ENCODE assay signal across 9 cellular contexts in the genomic region with DNA sequence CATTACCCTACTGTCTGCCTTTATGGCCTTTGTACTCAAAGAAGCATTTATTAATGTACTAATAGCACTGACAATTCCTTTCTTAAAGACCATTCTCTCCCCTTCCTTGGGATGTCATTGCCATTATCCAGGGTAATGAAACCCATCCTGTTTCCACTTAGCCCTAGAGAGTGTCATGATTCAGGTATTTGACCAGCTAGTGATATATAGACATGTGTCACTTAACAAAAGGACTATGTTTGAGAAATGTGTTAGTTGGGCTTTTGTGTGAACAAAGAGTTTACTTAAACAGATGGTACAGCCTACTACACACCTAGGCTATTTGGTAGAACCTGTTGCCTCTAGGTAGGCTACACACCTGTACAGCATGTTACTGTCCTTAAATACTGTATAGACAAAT. TPM values are rescaled to one million over a fixed set of nuclear protein-coding genes. Genes with fewer than 3 reads are reported as not detected.
A peak's percentile ranks its signal among the peaks of the same experiment; 100 is the strongest.
DNase-seq lines count a peak whose midpoint lies in the region; ATAC-seq and TF ChIP-seq lines count a peak whose summit lies in the region.
"Had no signal": no experiment of that assay in that cellular context is flagged by ENCODE, and none has a peak within 500 bp of the region (broad histone marks: within the 10 kb centered on the region; RNA-seq: fewer than 3 reads in every experiment).

No MANE protein-coding gene starts in this region.

- peaks cover 69% of the 10 kb centered on the region for H3K4me1 ChIP-seq in left ventricle myocardium inferior
- no peaks in the 10 kb centered on the region for H3K4me1 ChIP-seq in foreskin keratinocyte
- peaks cover 10% of the 10 kb centered on the region for H3K4me1 ChIP-seq in HAP-1

- intact Hi-C loops in left ventricle myocardium inferior (cut with micrococcal nuclease), result loop anchor here (10.0 kb wide), 1 partner anchor 299 kb away; no protein-coding TSS in a partner anchor
- intact Hi-C loops in left cardiac atrium (cut with DNase I), result loop anchor here (10.0 kb wide), 2 partner anchors 159 to 299 kb away; partner anchors contain the start of gene BNIP1 (in 2 of the 2)

- in situ Hi-C loops in HAP-1 (cut with MboI; ENCODE audit: low sequenced_read_pairs), result loop anchor here (10.0 to 25.0 kb wide), 3 partner anchors 159 to 602 kb away; partner anchors contain the start of gene BNIP1

- H3K27ac ChIP-seq in left ventricle myocardium inferior (replicated peaks) (no peak overlapping the region), foreskin keratinocyte (no peak overlapping the region)

- peak overlapping the region; percentile 71 for H3K4me3 Mint-ChIP-seq in activated CD4-positive, alpha-beta memory T cell treated with anti-CD3 and anti-CD28 coated beads, Interleukin-2, amount 10 ng/mL, durations not matched to agents 7 days and 5 days
- H3K4me3 Mint-ChIP-seq in type B pancreatic cell, result peak overlapping the region; percentile 80

- H3K9me3 ChIP-seq in left ventricle myocardium inferior (replicated peaks), result no peaks in the 10 kb centered on the region
- no peaks in the 10 kb centered on the region for H3K9me3 ChIP-seq in HAP-1

- no peaks in the 10 kb centered on the region for H3K27me3 ChIP-seq in left ventricle myocardium inferior (ENCODE audit: low read depth)
- no peaks in the 10 kb centered on the region for H3K27me3 ChIP-seq in foreskin keratinocyte
- no peaks in the 10 kb centered on the region for H3K27me3 ChIP-seq in HAP-1 (ENCODE audit: low read depth)

- H3K36me3 ChIP-seq in left ventricle myocardium inferior (peaks cover 30% of the 10 kb centered on the region), HAP-1 (replicated peaks) (peaks cover 29% of the 10 kb centered on the region)

- no peaks in the 10 kb centered on the region for H3K27me3 Mint-ChIP-seq in activated CD4-positive, alpha-beta memory T cell treated with anti-CD3 and anti-CD28 coated beads, Interleukin-2, amount 10 ng/mL, durations not matched to agents 7 days and 5 days
- H3K27me3 Mint-ChIP-seq in type B pancreatic cell, result no peaks in the 10 kb centered on the region

- TF ChIP-seq CTCF in left ventricle myocardium inferior (IDR thresholded peaks at IDR 0.05; ENCODE audit: borderline replicate concordance) (no peak), foreskin keratinocyte (conservative IDR thresholded peaks at IDR 0.05) (no peak), type B pancreatic cell (conservative IDR thresholded peaks at IDR 0.05) (no peak)

- peaks cover 37% of the 10 kb centered on the region for H3K36me3 Mint-ChIP-seq in activated CD4-positive, alpha-beta memory T cell treated with anti-CD3 and anti-CD28 coated beads, Interleukin-2, amount 10 ng/mL, durations not matched to agents 7 days and 5 days (ENCODE audit: low read depth)
- H3K36me3 Mint-ChIP-seq in type B pancreatic cell, result peaks cover 13% of the 10 kb centered on the region

- CTCF ChIA-PET in activated CD4-positive, alpha-beta memory T cell treated with anti-CD3 and anti-CD28 coated beads, Interleukin-2, amount 10 ng/mL, durations not matched to agents 7 days and 5 days (lab: Charles Lee), result interaction anchor here (1.0 to 3.2 kb wide), 3 partner anchors 26 to 160 kb away, joined by 4 to 42 read pairs (median 5); partner anchors contain the start of genes BNIP1 and RPL26L1

- H3K4me1 Mint-ChIP-seq in activated CD4-positive, alpha-beta memory T cell treated with anti-CD3 and anti-CD28 coated beads, Interleukin-2, amount 10 ng/mL, durations not matched to agents 7 days and 5 days, result peaks cover 33% of the 10 kb centered on the region
- peaks cover 10% of the 10 kb centered on the region for H3K4me1 Mint-ChIP-seq in type B pancreatic cell (ENCODE audit: unreplicated experiment)

- H3K9me3 Mint-ChIP-seq in activated CD4-positive, alpha-beta memory T cell treated with anti-CD3 and anti-CD28 coated beads, Interleukin-2, amount 10 ng/mL, durations not matched to agents 7 days and 5 days, result no peaks in the 10 kb centered on the region
- no peaks in the 10 kb centered on the region for H3K9me3 Mint-ChIP-seq in type B pancreatic cell

- no peak overlapping the region for H3K27ac Mint-ChIP-seq in activated CD4-positive, alpha-beta memory T cell treated with anti-CD3 and anti-CD28 coated beads, Interleukin-2, amount 10 ng/mL, durations not matched to agents 7 days and 5 days
- peak overlapping the region; percentile 85 for H3K27ac Mint-ChIP-seq in type B pancreatic cell

- ATAC-seq in left cardiac atrium (no peak), foreskin keratinocyte (no peak)

- POLR2A ChIA-PET in activated CD4-positive, alpha-beta memory T cell treated with anti-CD3 and anti-CD28 coated beads, Interleukin-2, amount 10 ng/mL, durations not matched to agents 7 days and 5 days (lab: Charles Lee), result interaction anchor here (1.7 to 4.1 kb wide), 4 partner anchors 10 to 154 kb away, joined by 7 to 66 read pairs (median 34); partner anchors contain the start of gene RPL26L1

- peak overlapping the region; percentile 93 for H3K4me3 ChIP-seq in left ventricle myocardium inferior
- H3K4me3 ChIP-seq in HAP-1, result no peak overlapping the region; the same call in 1 of the 2 replicates

- no peak for DNase-seq in left ventricle myocardium inferior
- DNase-seq in left cardiac atrium, result no peak
- DNase-seq in activated CD4-positive, alpha-beta memory T cell treated with anti-CD3 and anti-CD28 coated beads, Interleukin-2, amount 10 ng/mL, durations not matched to agents 7 days and 5 days, result no peak
- peak; percentile 8 to 28 for DNase-seq in foreskin keratinocyte
- no peak for DNase-seq in type B pancreatic cell (ENCODE audit: extremely low spot score, unreplicated experiment)
- DNase-seq in T1000 (lab: John Stamatoyannopoulos, UW), result no peak
- DNase-seq in NCI-H2196 treated with DMSO at 0.1 percent for 48 hours (lab: John Stamatoyannopoulos, UW; ENCODE audit: unreplicated experiment), result no peak
- no peak for DNase-seq in HAP-1 (ENCODE audit: low spot score in 2 of 2)
- DNase-seq: DMS79 had no signal

RNA-seq across cellular contexts. Expression of gene ATP6V0E1, which starts 2.0 kb away (rescaled TPM):
- total RNA-seq in left ventricle myocardium inferior, result 208 TPM
- 100 to 1,000 TPM; 204 to 208 TPM for total RNA-seq in left cardiac atrium
- 100 to 1,000 TPM; 163 to 166 TPM for total RNA-seq in activated CD4-positive, alpha-beta memory T cell treated with anti-CD3 and anti-CD28 coated beads, Interleukin-2, amount 10 ng/mL, durations not matched to agents 7 days and 5 days
- total RNA-seq in foreskin keratinocyte, result 136 and 157 TPM in 2 replicates
- polyA plus RNA-seq in foreskin keratinocyte, result 279 and 299 TPM in 2 replicates
- 141 and 227 TPM in 2 replicates for total RNA-seq in type B pancreatic cell (ENCODE audit: low replicate concordance)

RNA-seq across cellular contexts. Expression of gene RPL26L1, which starts 26.4 kb away (rescaled TPM):
- 27.2 TPM for total RNA-seq in left ventricle myocardium inferior
- 10 to 100 TPM; 22.4 to 22.6 TPM for total RNA-seq in left cardiac atrium
- total RNA-seq in activated CD4-positive, alpha-beta memory T cell treated with anti-CD3 and anti-CD28 coated beads, Interleukin-2, amount 10 ng/mL, durations not matched to agents 7 days and 5 days, result 10 to 100 TPM; 36.2 to 38.7 TPM
- total RNA-seq in foreskin keratinocyte, result 71.0 and 80.3 TPM in 2 replicates
- polyA plus RNA-seq in foreskin keratinocyte, result 101 and 110 TPM in 2 replicates
- 40.4 and 54.2 TPM in 2 replicates for total RNA-seq in type B pancreatic cell (ENCODE audit: low replicate concordance)

Comparison
In these comparisons a context has a peak if more than half of its experiments do, and no peak if none do; other contexts are left out.
1. DNase-seq: peak in foreskin keratinocyte (2 of 2); none in left ventricle myocardium inferior (single experiment), left cardiac atrium (single experiment), activated CD4-positive, alpha-beta memory T cell treated with anti-CD3 and anti-CD28 coated beads, Interleukin-2, amount 10 ng/mL, durations not matched to agents 7 days and 5 days (single experiment), type B pancreatic cell (single experiment), T1000 (single experiment), NCI-H2196 treated with DMSO at 0.1 percent for 48 hours (single experiment) and HAP-1 (0 of 2).